ENCODE assay signal across 9 cellular contexts in the genomic region with DNA sequence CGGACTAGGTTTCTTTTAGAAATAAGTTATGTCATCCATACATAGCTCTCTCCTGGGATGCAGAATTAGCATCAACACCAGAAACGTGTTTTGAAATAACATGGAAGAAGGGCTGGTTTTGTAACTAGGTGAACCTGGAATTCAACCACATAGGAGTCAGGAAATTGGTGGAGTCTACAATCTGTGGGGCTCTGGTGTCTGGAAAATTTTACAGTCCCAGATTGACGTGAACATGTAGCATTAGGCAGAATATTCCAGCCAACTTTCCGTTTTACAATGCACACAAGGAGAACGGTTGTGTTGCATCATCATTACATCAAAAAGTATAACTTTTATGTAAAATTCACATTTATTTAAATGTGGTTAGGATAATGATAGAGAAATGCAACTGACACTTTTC. TPM values are rescaled to one million over a fixed set of nuclear protein-coding genes. Genes with fewer than 3 reads are reported as not detected.
A peak's percentile ranks its signal among the peaks of the same experiment; 100 is the strongest.
DNase-seq lines count a peak whose midpoint lies in the region; ATAC-seq, FAIRE-seq and TF ChIP-seq lines count a peak whose summit lies in the region.
"Had no signal": no experiment of that assay in that cellular context is flagged by ENCODE, and none has a peak within 500 bp of the region (broad histone marks: within the 10 kb centered on the region; RNA-seq: fewer than 3 reads in every experiment).

No MANE protein-coding gene starts in this region.

- no peaks in the 10 kb centered on the region for H3K9me3 Mint-ChIP-seq in activated naive CD4-positive, alpha-beta T cell treated with anti-CD3 and anti-CD28 coated beads for 36 hours
- H3K9me3 Mint-ChIP-seq in activated naive CD4-positive, alpha-beta T cell treated with anti-CD3 and anti-CD28 coated beads, Interleukin-2, amount 50 U/mL, for 72 hours: no peaks in the 10 kb centered on the region
- H3K9me3 Mint-ChIP-seq in chondrocyte (ENCODE audit: low read depth): no peaks in the 10 kb centered on the region
- no peaks in the 10 kb centered on the region for H3K9me3 Mint-ChIP-seq in stimulated activated naive B cell treated with anti-CD40 and anti-IgM and Interleukin-4, amounts not matched to agents 10 μg/mL and 1 μg/mL and 100 μg/mL, for 72 hours

- H3K4me1 Mint-ChIP-seq in activated naive CD4-positive, alpha-beta T cell treated with anti-CD3 and anti-CD28 coated beads for 36 hours (ENCODE audit: low read depth): peaks cover 61% of the 10 kb centered on the region
- H3K4me1 Mint-ChIP-seq in chondrocyte (ENCODE audit: low read depth): peaks cover 38% of the 10 kb centered on the region
- peaks cover 38 to 63% of the 10 kb centered on the region in 2 donors for H3K4me1 Mint-ChIP-seq in stimulated activated naive B cell treated with anti-CD40 and anti-IgM and Interleukin-4, amounts not matched to agents 10 μg/mL and 1 μg/mL and 100 μg/mL, for 72 hours

- ATAC-seq in activated naive CD4-positive, alpha-beta T cell treated with anti-CD3 and anti-CD28 coated beads, Interleukin-2, amount 50 U/mL, for 72 hours: no peak
- ATAC-seq in stimulated activated naive B cell treated with anti-CD40 and anti-IgM and Interleukin-4, amounts not matched to agents 10 μg/mL and 1 μg/mL and 100 μg/mL, for 72 hours (replicated peaks): no peak
- ATAC-seq in activated CD4-positive, CD25-positive, alpha-beta regulatory T cell treated with anti-CD3 and anti-CD28 coated beads, Interleukin-2, amount 50 U/mL, for 24 hours: no peak
- ATAC-seq in GM18502 (IDR thresholded peaks at IDR 0.05; ENCODE audit: poor library complexity, unreplicated experiment): no peak

- intact Hi-C loops in activated naive CD4-positive, alpha-beta T cell treated with anti-CD3 and anti-CD28 coated beads for 36 hours (cut with micrococcal nuclease): loop anchor here (5.0 to 10.0 kb wide), 4 partner anchors 328 to 1101 kb away; partner anchors contain the start of gene SLC17A5

- H3K27me3 Mint-ChIP-seq in activated naive CD4-positive, alpha-beta T cell treated with anti-CD3 and anti-CD28 coated beads for 36 hours (ENCODE audit: low read depth): no peaks in the 10 kb centered on the region
- H3K27me3 Mint-ChIP-seq in chondrocyte (ENCODE audit: low read depth): peaks cover 2% of the 10 kb centered on the region
- H3K27me3 Mint-ChIP-seq in stimulated activated naive B cell treated with anti-CD40 and anti-IgM and Interleukin-4, amounts not matched to agents 10 μg/mL and 1 μg/mL and 100 μg/mL, for 72 hours: no peaks in the 10 kb centered on the region

- no peak for TF ChIP-seq CTCF in chondrocyte (IDR thresholded peaks at IDR 0.05)

- CTCF ChIA-PET in activated naive CD4-positive, alpha-beta T cell treated with anti-CD3 and anti-CD28 coated beads for 36 hours (lab: Charles Lee): interaction anchor here (0.7 to 1.5 kb wide), 4 partner anchors 13 to 765 kb away, joined by 3 to 4 read pairs (median 3); no protein-coding TSS in a partner anchor

- FAIRE-seq in HTR-8/SVneo (lab: Jason Lieb, UNC): no peak

- peak overlapping the region; percentile 98 for H3K27ac Mint-ChIP-seq in activated naive CD4-positive, alpha-beta T cell treated with anti-CD3 and anti-CD28 coated beads for 36 hours
- peak overlapping the region in 1 of 2 donors; percentile 95 for H3K27ac Mint-ChIP-seq in activated naive CD4-positive, alpha-beta T cell treated with anti-CD3 and anti-CD28 coated beads, Interleukin-2, amount 50 U/mL, for 72 hours
- H3K27ac Mint-ChIP-seq in chondrocyte (ENCODE audit: unreplicated experiment): no peak overlapping the region
- peak overlapping the region; percentile 79 for H3K27ac Mint-ChIP-seq in stimulated activated naive B cell treated with anti-CD40 and anti-IgM and Interleukin-4, amounts not matched to agents 10 μg/mL and 1 μg/mL and 100 μg/mL, for 72 hours

- DNase-seq in activated naive CD4-positive, alpha-beta T cell treated with anti-CD3 and anti-CD28 coated beads for 36 hours: no peak
- DNase-seq in activated naive CD4-positive, alpha-beta T cell treated with anti-CD3 and anti-CD28 coated beads, Interleukin-2, amount 50 U/mL, for 72 hours (ENCODE audit: low spot score in 2 of 2): no peak
- DNase-seq in OCI-M1 (lab: John Stamatoyannopoulos, UW) (peak; percentile 74), chondrocyte (ENCODE audit: low spot score) (no peak), HTR-8/SVneo (ENCODE audit: insufficient read length, low spot score) (no peak)
- DNase-seq in stimulated activated naive B cell treated with anti-CD40 and anti-IgM and Interleukin-4, amounts not matched to agents 10 μg/mL and 1 μg/mL and 100 μg/mL, for 72 hours: no peak
- DNase-seq: ovary had no signal

- H3K36me3 Mint-ChIP-seq in activated naive CD4-positive, alpha-beta T cell treated with anti-CD3 and anti-CD28 coated beads for 36 hours (ENCODE audit: low read depth): peaks cover 15% of the 10 kb centered on the region
- peaks cover 11 to 14% of the 10 kb centered on the region in 2 donors for H3K36me3 Mint-ChIP-seq in activated naive CD4-positive, alpha-beta T cell treated with anti-CD3 and anti-CD28 coated beads, Interleukin-2, amount 50 U/mL, for 72 hours
- peaks cover 1% of the 10 kb centered on the region for H3K36me3 Mint-ChIP-seq in chondrocyte (ENCODE audit: low read depth)
- peaks cover 1 to 10% of the 10 kb centered on the region in 2 donors for H3K36me3 Mint-ChIP-seq in stimulated activated naive B cell treated with anti-CD40 and anti-IgM and Interleukin-4, amounts not matched to agents 10 μg/mL and 1 μg/mL and 100 μg/mL, for 72 hours

- peak overlapping the region; percentile 96 for H3K4me3 Mint-ChIP-seq in activated naive CD4-positive, alpha-beta T cell treated with anti-CD3 and anti-CD28 coated beads for 36 hours
- peak overlapping the region; percentile 92 for H3K4me3 Mint-ChIP-seq in chondrocyte (ENCODE audit: unreplicated experiment)
- H3K4me3 Mint-ChIP-seq in stimulated activated naive B cell treated with anti-CD40 and anti-IgM and Interleukin-4, amounts not matched to agents 10 μg/mL and 1 μg/mL and 100 μg/mL, for 72 hours: peak overlapping the region; percentile 97 to 100

RNA-seq across cellular contexts. Expression of gene KCNQ5, which starts 1.9 kb away (rescaled TPM):
- total RNA-seq in activated naive CD4-positive, alpha-beta T cell treated with anti-CD3 and anti-CD28 coated beads for 36 hours: 10 to 100 TPM; 11.8 to 12.0 TPM
- total RNA-seq in activated naive CD4-positive, alpha-beta T cell treated with anti-CD3 and anti-CD28 coated beads, Interleukin-2, amount 50 U/mL, for 72 hours: 1 to 10 TPM; 7.3 to 9.6 TPM
- total RNA-seq in chondrocyte: 4.1 to 4.7 TPM (median 4.5 TPM) in 3 replicates
